ENCODE assay signal across 22 cellular contexts in the genomic region with DNA sequence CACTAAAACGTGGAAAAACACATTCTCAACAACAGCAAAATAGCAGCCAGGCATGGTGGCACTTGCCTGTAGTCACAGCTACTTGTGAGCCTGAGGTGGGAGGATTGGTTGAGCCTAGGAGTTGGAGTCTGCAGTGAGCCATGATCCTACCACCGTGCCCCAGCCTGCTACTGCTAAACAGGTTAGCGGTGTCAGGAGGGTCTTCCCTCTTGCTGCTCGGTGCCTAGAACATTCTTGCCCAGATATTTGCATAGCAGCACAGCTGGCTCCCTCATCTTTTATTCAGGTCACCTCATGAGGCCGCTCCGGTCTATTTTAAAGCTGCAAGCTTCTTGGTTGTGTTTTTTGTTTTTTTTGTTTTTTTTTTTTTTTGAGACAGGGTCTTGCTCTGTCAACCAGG. TPM values are rescaled to one million over a fixed set of nuclear protein-coding genes. Genes with fewer than 3 reads are reported as not detected.
DNase-seq lines count a peak whose midpoint lies in the region; ATAC-seq and TF ChIP-seq lines count a peak whose summit lies in the region.
"Had no signal": no experiment of that assay in that cellular context is flagged by ENCODE, and none has a peak within 500 bp of the region (broad histone marks: within the 10 kb centered on the region; RNA-seq: fewer than 3 reads in every experiment).

No MANE protein-coding gene starts in this region.

- no peak overlapping the region for H2BK15ac ChIP-seq in mesenchymal stem cell (ENCODE audit: low read depth, poor library complexity, severe bottlenecking)

- ATAC-seq in CD4-positive, alpha-beta T cell (ENCODE audit: poor library complexity) = no peak
- ATAC-seq in HG03521 (IDR thresholded peaks at IDR 0.05; ENCODE audit: unreplicated experiment) (no peak), mucosa of descending colon (no peak)
- ATAC-seq: naive thymus-derived CD4-positive, alpha-beta T cell had no signal

- H3K27ac ChIP-seq in CD4-positive, alpha-beta T cell (ENCODE audit: low read depth, low read length) = no peak overlapping the region
- H3K27ac ChIP-seq in SU-DHL-6 (ENCODE audit: low read depth, low read length) (peak overlapping the region; percentile 82), mesenchymal stem cell (ENCODE audit: low read length, poor library complexity, severe bottlenecking) (no peak overlapping the region)
- H3K27ac ChIP-seq: BLaER1, coronary artery, PC-9 had no signal

- no peak overlapping the region for H2BK5ac ChIP-seq in mesenchymal stem cell (ENCODE audit: low read depth, low read length, poor library complexity, severe bottlenecking)

- peak; percentile 40 for TF ChIP-seq POLR2A in GM19193 (IDR thresholded peaks at IDR 0.05; ENCODE audit: extremely low read depth, insufficient read depth, insufficient read length)

- peaks cover 6% of the 10 kb centered on the region for H3K79me1 ChIP-seq in mesenchymal stem cell (replicated peaks; ENCODE audit: low read length, poor library complexity, severe bottlenecking)

- CTCF ChIA-PET in CD4-positive, alpha-beta T cell (lab: Charles Lee) = no interaction called here

- no peak overlapping the region for H2BK120ac ChIP-seq in mesenchymal stem cell (ENCODE audit: low read depth, low read length)

- H2BK12ac ChIP-seq in mesenchymal stem cell (ENCODE audit: low read length in 2 of 2) = no peak overlapping the region

- H3K9me3 Mint-ChIP-seq in CD4-positive, alpha-beta T cell = peaks cover 6% of the 10 kb centered on the region
- H3K9me3 Mint-ChIP-seq in endothelial cell (ENCODE audit: unreplicated experiment) = peaks cover 6% of the 10 kb centered on the region

- no peak overlapping the region for H2AK5ac ChIP-seq in mesenchymal stem cell (ENCODE audit: low read length, severe bottlenecking)

- no peak for TF ChIP-seq CTCF in CD4-positive, alpha-beta T cell (IDR thresholded peaks at IDR 0.05)
- no peak for TF ChIP-seq CTCF in SU-DHL-6 (IDR thresholded peaks at IDR 0.05; ENCODE audit: insufficient read depth, low read length, poor library complexity, severe bottlenecking)
- no peak for TF ChIP-seq CTCF in endothelial cell (IDR thresholded peaks at IDR 0.05; ENCODE audit: unreplicated experiment)
- no peak for TF ChIP-seq CTCF in mucosa of descending colon (IDR thresholded peaks at IDR 0.05)

- peak overlapping the region; percentile 31 for H3K4me3 Mint-ChIP-seq in CD4-positive, alpha-beta T cell
- H3K4me3 Mint-ChIP-seq in endothelial cell (ENCODE audit: unreplicated experiment) = no peak overlapping the region
- H3K4me3 Mint-ChIP-seq: T-helper 1 cell treated with Interleukin-12 subunit alpha and Interleukin-12 subunit beta and Interleukin-4 antibody, amounts not matched to agents 30 μg/mL and 1 μg/mL, for 36 hours had no signal

- no peak overlapping the region for H3K14ac ChIP-seq in mesenchymal stem cell (ENCODE audit: low read length in 2 of 2)

- no peaks in the 10 kb centered on the region for H3K27me3 ChIP-seq in CD4-positive, alpha-beta T cell (ENCODE audit: control insufficient read depth, insufficient read depth, low read length)
- H3K27me3 ChIP-seq in SU-DHL-6 (ENCODE audit: low read length) = no peaks in the 10 kb centered on the region
- H3K27me3 ChIP-seq in mesenchymal stem cell (ENCODE audit: control insufficient read depth in 1 of 2, insufficient read depth in 1 of 2, low read length in 2 of 2) = no peaks in the 10 kb centered on the region
- H3K27me3 ChIP-seq: BLaER1 had no signal

- peak overlapping the region in 1 of 2 experiments; percentile 63 for H3K23ac ChIP-seq in mesenchymal stem cell (ENCODE audit: low read length in 2 of 2)

- H3K4ac ChIP-seq in mesenchymal stem cell (ENCODE audit: low read depth in 1 of 2, low read length in 2 of 2) = no peak overlapping the region

- peaks cover 29% of the 10 kb centered on the region for H3K36me3 Mint-ChIP-seq in CD4-positive, alpha-beta T cell (ENCODE audit: low read depth)
- H3K36me3 Mint-ChIP-seq in endothelial cell (ENCODE audit: low read depth, unreplicated experiment) = peaks cover 19% of the 10 kb centered on the region

- peaks cover 6% of the 10 kb centered on the region for H3K9me3 ChIP-seq in CD4-positive, alpha-beta T cell (ENCODE audit: control insufficient read depth, low read length)
- H3K9me3 ChIP-seq in SU-DHL-6 (ENCODE audit: insufficient read depth, low read length) (no peaks in the 10 kb centered on the region), mesenchymal stem cell (ENCODE audit: control insufficient read depth, low read length) (peaks cover 15% of the 10 kb centered on the region), mucosa of descending colon (peaks cover 8% of the 10 kb centered on the region)

- 80% methylated on average over 5 of the region's 6 CpGs for WGBS in mesenchymal stem cell

- H3K27ac Mint-ChIP-seq in CD4-positive, alpha-beta T cell = peak overlapping the region; percentile 44
- H3K27ac Mint-ChIP-seq in endothelial cell (ENCODE audit: unreplicated experiment) = no peak overlapping the region
- H3K27ac Mint-ChIP-seq: T-helper 1 cell treated with Interleukin-12 subunit alpha and Interleukin-12 subunit beta and Interleukin-4 antibody, amounts not matched to agents 30 μg/mL and 1 μg/mL, for 36 hours had no signal

- H3K4me2 ChIP-seq in SU-DHL-6 (ENCODE audit: low read depth, low read length, poor library complexity, severe bottlenecking) (peak overlapping the region; percentile 61), mesenchymal stem cell (ENCODE audit: low read length, poor library complexity, severe bottlenecking) (no peak overlapping the region)
- H3K4me2 ChIP-seq: BLaER1, PC-9 had no signal

- peak overlapping the region; percentile 76 for H4K8ac ChIP-seq in mesenchymal stem cell (ENCODE audit: low read length)

- H3K18ac ChIP-seq in mesenchymal stem cell (ENCODE audit: low read depth in 1 of 2, low read length in 2 of 2) = no peak overlapping the region

- peaks cover 43% of the 10 kb centered on the region for H3K79me2 ChIP-seq in SU-DHL-6 (ENCODE audit: insufficient read depth, low read length)

- no peak overlapping the region for H4K91ac ChIP-seq in mesenchymal stem cell (ENCODE audit: low read length)

- peaks cover 48% of the 10 kb centered on the region for H3K4me1 Mint-ChIP-seq in CD4-positive, alpha-beta T cell (ENCODE audit: low read depth)
- peaks cover 6% of the 10 kb centered on the region for H3K4me1 Mint-ChIP-seq in endothelial cell (ENCODE audit: unreplicated experiment)

- H2AFZ ChIP-seq in SU-DHL-6 (ENCODE audit: low read depth, low read length, severe bottlenecking) (peak overlapping the region; percentile 15), mesenchymal stem cell (ENCODE audit: low read depth, low read length) (no peak overlapping the region)
- H2AFZ ChIP-seq: PC-9 had no signal

- peaks cover 6% of the 10 kb centered on the region for H3K4me1 ChIP-seq in mesenchymal stem cell (ENCODE audit: control insufficient read depth, insufficient read depth, low read depth, low read length)
- peaks cover 19% of the 10 kb centered on the region for H3K4me1 ChIP-seq in mucosa of descending colon (ENCODE audit: low read depth)

- no peaks in the 10 kb centered on the region for H3K36me3 ChIP-seq in SU-DHL-6 (ENCODE audit: low read length)
- peaks cover 9 to 33% of the 10 kb centered on the region in 2 experiments for H3K36me3 ChIP-seq in mesenchymal stem cell (ENCODE audit: control insufficient read depth in 1 of 2, insufficient read depth in 2 of 2, low read depth in 1 of 2, low read length in 2 of 2)
- H3K36me3 ChIP-seq in mucosa of descending colon (ENCODE audit: low read depth) = no peaks in the 10 kb centered on the region

- intact Hi-C loops in CD4-positive, alpha-beta T cell (cut with DNase I, micrococcal nuclease) = loop anchor here in 1 of 2 experiments (2.0 to 5.0 kb wide), 2 partner anchors 83 to 145 kb away; no protein-coding TSS in a partner anchor
- intact Hi-C loops in mucosa of descending colon (cut with DNase I, micrococcal nuclease) = no loop called here

- H3K27me3 Mint-ChIP-seq in CD4-positive, alpha-beta T cell = no peaks in the 10 kb centered on the region
- H3K27me3 Mint-ChIP-seq in endothelial cell (ENCODE audit: unreplicated experiment) = peaks cover 12% of the 10 kb centered on the region
- H3K27me3 Mint-ChIP-seq: naive thymus-derived CD4-positive, alpha-beta T cell had no signal

- DNase-seq in CD4-positive, alpha-beta T cell = no peak
- DNase-seq in mesenchymal stem cell (no peak), endothelial cell (ENCODE audit: low spot score) (no peak), SKM-1 (lab: John Stamatoyannopoulos, UW; ENCODE audit: unreplicated experiment) (no peak), mucosa of descending colon (no peak)
- DNase-seq: activated CD4-positive, alpha-beta T cell treated with anti-CD3 and anti-CD28 coated beads for 48 hours; activated effector memory CD4-positive, alpha-beta T cell treated with Interleukin-2 at 50 U/mL for 16 hours; Calu3; Kasumi-1; kidney glomerular epithelial cell; naive thymus-derived CD4-positive, alpha-beta T cell; NCI-H187 treated with DMSO at 0.1 percent for 48 hours; NCI-H2227 treated with DMSO at 0.1 percent for 48 hours; NCI-H82; PC-9; stimulated activated CD8-positive, alpha-beta memory T cell treated with anti-CD3 and anti-CD28 coated beads, Interleukin-4, amount 100 ng/mL, for 48 hours had no signal

- POLR2A ChIA-PET in CD4-positive, alpha-beta T cell (lab: Charles Lee) = no interaction called here

- H3K4me3 ChIP-seq in SU-DHL-6 (ENCODE audit: insufficient read depth, low read length, poor library complexity, severe bottlenecking) = peak overlapping the region; percentile 8
- no peak overlapping the region for H3K4me3 ChIP-seq in mesenchymal stem cell (ENCODE audit: insufficient read depth in 1 of 2, low read depth in 1 of 2, low read length in 2 of 2)
- H3K4me3 ChIP-seq in mucosa of descending colon = no peak overlapping the region
- H3K4me3 ChIP-seq: BLaER1, coronary artery, PC-9 had no signal

- peak overlapping the region; percentile 36 for H3K9ac ChIP-seq in SU-DHL-6 (ENCODE audit: low read length)
- H3K9ac ChIP-seq in mesenchymal stem cell (ENCODE audit: low read length) = no peak overlapping the region
- H3K9ac ChIP-seq: BLaER1 had no signal

- peaks cover 35% of the 10 kb centered on the region for H3F3A ChIP-seq in SU-DHL-6 (ENCODE audit: insufficient read depth)

- no peaks in the 10 kb centered on the region for H3K9me2 ChIP-seq in SU-DHL-6 (replicated peaks; ENCODE audit: insufficient read depth, low read length)

- peaks cover 3% of the 10 kb centered on the region; the same call in 1 of the 2 replicates for H4K20me1 ChIP-seq in SU-DHL-6 (ENCODE audit: low read depth, low read length)

RNA-seq across cellular contexts. Expression of gene RABGEF1, which starts 2.9 kb away (rescaled TPM):
- total RNA-seq in CD4-positive, alpha-beta T cell = 10 to 100 TPM; 18.9 to 20.1 TPM
- polyA plus RNA-seq in mesenchymal stem cell (2013, experiment 1 of 2) = 15.6 TPM
- polyA plus RNA-seq in mesenchymal stem cell (2013, experiment 2 of 2) = 16.4 TPM
- total RNA-seq in endothelial cell (ENCODE audit: unreplicated experiment) = 19.2 TPM
- total RNA-seq in mucosa of descending colon = 10 to 100 TPM; 25.0 to 31.7 (median 26.9) TPM
